Comparison of ENCODE assay signal across 12 cellular contexts in the genomic region with DNA sequence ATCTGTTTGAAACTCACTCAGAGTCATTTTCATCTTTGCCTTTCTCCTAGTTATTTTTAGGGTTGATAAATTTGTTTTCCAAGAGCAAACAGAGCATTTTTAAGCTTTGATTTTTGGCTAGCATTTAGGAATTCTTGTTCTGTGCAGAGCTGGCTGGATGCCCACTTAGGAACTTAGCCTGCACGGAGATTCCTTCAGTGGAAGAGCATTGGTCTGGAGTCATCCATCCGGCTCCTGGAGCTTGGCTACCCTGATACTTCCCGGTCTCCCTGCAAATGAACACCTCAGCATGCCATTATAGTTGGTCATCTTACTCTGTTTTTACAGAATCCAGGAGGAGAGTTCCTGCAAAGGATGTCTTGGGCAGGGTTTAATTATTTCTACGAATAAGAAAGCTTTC. TPM values are rescaled to one million over a fixed set of nuclear protein-coding genes. Genes with fewer than 3 reads are reported as not detected.
A peak's percentile ranks its signal among the peaks of the same experiment; 100 is the strongest.
DNase-seq lines count a peak whose midpoint lies in the region; ATAC-seq and TF ChIP-seq lines count a peak whose summit lies in the region.
"Had no signal": no experiment of that assay in that cellular context is flagged by ENCODE, and none has a peak within 500 bp of the region (broad histone marks: within the 10 kb centered on the region; RNA-seq: fewer than 3 reads in every experiment).

No MANE protein-coding gene starts in this region.

- intact Hi-C loops in thyroid gland (cut with DNase I) = no loop called here

- H2AFZ ChIP-seq in hepatocyte = no peak overlapping the region

- in situ Hi-C loops in brain microvascular endothelial cell (cut with HindIII; ENCODE audit: low pct_ligation_motif_present, low sequenced_read_pairs) = no loop called here

- H3K9me3 ChIP-seq in hepatocyte (ENCODE audit: low read depth) = no peaks in the 10 kb centered on the region
- no peaks in the 10 kb centered on the region for H3K9me3 ChIP-seq in thyroid gland

- peaks cover 7% of the 10 kb centered on the region for H3K4me1 ChIP-seq in hepatocyte (ENCODE audit: insufficient read depth)
- H3K4me1 ChIP-seq in thyroid gland = peaks cover 30 to 39% of the 10 kb centered on the region in 2 donors

- peak; percentile 39 for DNase-seq in HK-2 (ENCODE audit: unreplicated experiment)
- DNase-seq in brain microvascular endothelial cell = peak; percentile 38
- DNase-seq in hepatocyte (ENCODE audit: low spot score) = peak; percentile 23
- DNase-seq in thyroid gland = peak; percentile 84 to 93
- no peak for DNase-seq in NCI-H1048 (lab: John Stamatoyannopoulos, UW)
- DNase-seq in activated naive CD4-positive, alpha-beta T cell (lab: John Stamatoyannopoulos, UW) = no peak
- DNase-seq in OCI-M1 (lab: John Stamatoyannopoulos, UW) = no peak
- DNase-seq: dermis blood vessel endothelial cell, mesendoderm, NCI-H1092 treated with DMSO at 0.1 percent for 48 hours, SHP77 treated with DMSO at 0.1 percent for 48 hours had no signal

- H3K79me2 ChIP-seq in hepatocyte = no peaks in the 10 kb centered on the region

- H3K9me2 ChIP-seq in hepatocyte (replicated peaks; ENCODE audit: insufficient read depth) = no peaks in the 10 kb centered on the region

- TF ChIP-seq CTCF in brain microvascular endothelial cell (IDR thresholded peaks at IDR 0.05; ENCODE audit: low read depth, low read length, missing control alignments) (no peak), hepatocyte (IDR thresholded peaks at IDR 0.05; ENCODE audit: poor library complexity) (no peak), thyroid gland (IDR thresholded peaks at IDR 0.05) (no peak)

- H3K36me3 ChIP-seq in brain microvascular endothelial cell (replicated peaks) (no peaks in the 10 kb centered on the region), hepatocyte (replicated peaks; ENCODE audit: insufficient read depth, low read depth) (no peaks in the 10 kb centered on the region), thyroid gland (no peaks in the 10 kb centered on the region)

- TF ChIP-seq POLR2A in thyroid gland (IDR thresholded peaks at IDR 0.05) = no peak

- H4K20me1 ChIP-seq in hepatocyte (ENCODE audit: insufficient read depth, poor library complexity, severe bottlenecking) = no peaks in the 10 kb centered on the region

- no peak for ATAC-seq in HG02623 (IDR thresholded peaks at IDR 0.05; ENCODE audit: unreplicated experiment)

- 72% methylated on average over 4 of the region's 4 CpGs for WGBS in hepatocyte (ENCODE audit: low lambda C conversion rate, missing lambda C conversion rate)
- 12 to 27% methylated on average over 4 of the region's 4 CpGs for WGBS in thyroid gland, 2 donors

- H3K27me3 ChIP-seq in brain microvascular endothelial cell (replicated peaks) (no peaks in the 10 kb centered on the region), hepatocyte (peaks cover 4% of the 10 kb centered on the region), thyroid gland (no peaks in the 10 kb centered on the region)

- H3K4me2 ChIP-seq in hepatocyte = no peak overlapping the region

- no peak overlapping the region for H3K27ac ChIP-seq in brain microvascular endothelial cell
- no peak overlapping the region for H3K27ac ChIP-seq in hepatocyte
- peak overlapping the region; percentile 69 to 87 (median 82) for H3K27ac ChIP-seq in thyroid gland

- H3K4me3 ChIP-seq in brain microvascular endothelial cell (ENCODE audit: low read depth, low read length) (no peak overlapping the region), hepatocyte (no peak overlapping the region), thyroid gland (replicated peaks in 1 of 3) (no peak overlapping the region)

RNA-seq across cellular contexts. Expression of gene SPECC1, which starts 57.1 kb away (rescaled TPM):
- total RNA-seq in hepatocyte = 45.1 and 57.5 TPM in 2 replicates
- polyA plus RNA-seq in hepatocyte = 20.4 and 22.9 TPM in 2 replicates
- total RNA-seq in thyroid gland = 10 to 100 TPM; 19.8 to 41.5 (median 24.4) TPM

Comparison
In these comparisons a context has a peak if more than half of its experiments do, and no peak if none do; other contexts are left out.
1. DNase-seq: peak in HK-2 (single experiment), brain microvascular endothelial cell (single experiment), hepatocyte (single experiment) and thyroid gland (2 of 2); none in NCI-H1048 (single experiment), activated naive CD4-positive, alpha-beta T cell (0 of 4) and OCI-M1 (single experiment).
2. H3K27ac ChIP-seq: peak in thyroid gland (3 of 3); none in brain microvascular endothelial cell (single experiment) and hepatocyte (single experiment).